Comparison of ENCODE assay signal across 17 cellular contexts in the genomic region with DNA sequence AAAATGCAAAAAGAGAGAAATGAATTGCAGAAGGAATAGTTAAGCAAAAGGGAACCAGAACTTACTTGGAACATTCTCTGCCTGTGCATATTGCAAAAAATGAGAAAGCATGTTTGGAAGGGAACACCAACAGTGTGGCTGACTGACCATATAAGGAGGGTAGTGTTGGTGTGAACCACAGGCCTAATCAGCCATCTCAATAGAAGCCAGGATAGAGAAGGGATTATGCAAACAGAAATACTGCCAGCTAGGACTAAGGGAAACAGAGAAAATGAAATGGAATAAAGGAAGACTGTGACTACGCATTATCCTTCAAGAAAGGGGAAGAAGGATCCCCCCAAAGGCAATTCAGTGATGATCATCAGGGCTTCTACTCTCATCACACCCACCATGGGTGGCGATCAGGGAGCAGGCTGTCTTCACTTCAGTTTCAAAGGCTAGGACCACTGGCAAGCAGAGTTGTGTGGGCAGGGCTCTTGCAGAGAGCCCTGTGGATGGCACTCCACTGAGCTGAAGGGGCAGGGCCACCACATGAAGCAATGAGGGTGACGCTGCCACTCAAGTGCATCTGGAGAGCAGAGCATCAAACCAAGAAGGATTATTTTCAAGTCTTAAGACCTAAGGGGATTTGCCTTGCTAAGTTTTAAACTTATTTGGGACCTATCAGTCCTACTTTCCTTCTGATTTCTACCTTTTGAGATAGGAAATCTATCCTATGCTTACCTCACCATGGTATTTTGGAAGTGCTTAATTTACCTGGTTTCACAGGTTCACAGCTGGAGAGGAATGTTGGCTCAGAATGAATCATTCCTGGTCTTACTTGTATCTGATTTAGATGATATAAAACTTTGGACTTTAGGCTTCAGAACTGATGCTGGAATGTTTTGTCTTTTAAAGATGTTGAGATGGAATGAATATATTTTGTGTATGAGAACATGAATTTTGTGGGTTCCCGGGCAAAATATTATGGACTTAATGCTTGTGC.
DNase-seq lines count a peak whose midpoint lies in the region; ATAC-seq, FAIRE-seq and TF ChIP-seq lines count a peak whose summit lies in the region.
"Had no signal": no experiment of that assay in that cellular context is flagged by ENCODE, and none has a peak within 500 bp of the region (broad histone marks: within the 10 kb centered on the region; RNA-seq: fewer than 3 reads in every experiment).

No MANE protein-coding gene starts in this region.

- no peaks in the 10 kb centered on the region for H3K79me2 ChIP-seq in smooth muscle cell (ENCODE audit: low read depth)

- no peaks in the 10 kb centered on the region for H3K9me3 ChIP-seq in smooth muscle cell (replicated peaks; ENCODE audit: low read depth)
- H3K9me3 ChIP-seq: mucosa of descending colon, SJSA1 had no signal

- no peaks in the 10 kb centered on the region for H3F3A ChIP-seq in smooth muscle cell (ENCODE audit: low read depth)

- peaks cover 5% of the 10 kb centered on the region for H4K20me1 ChIP-seq in smooth muscle cell (ENCODE audit: low read depth)

- peaks cover 14% of the 10 kb centered on the region for H3K4me1 ChIP-seq in smooth muscle cell (ENCODE audit: low read depth)

- no peak for TF ChIP-seq CTCF in dorsolateral prefrontal cortex (IDR thresholded peaks at IDR 0.05 in 54 of 56, conservative IDR thresholded peaks at IDR 0.05 in 2 of 56; ENCODE audit: low read depth in 1 of 56, partially characterized antibody in 56 of 56)
- no peak for TF ChIP-seq CTCF in smooth muscle cell (IDR thresholded peaks at IDR 0.05; ENCODE audit: borderline replicate concordance, insufficient read depth, poor library complexity, severe bottlenecking)

- H3K27ac ChIP-seq in dorsolateral prefrontal cortex (peak overlapping the region in 52 of 59 donors; percentile 6 to 81 (median 62)), temporal lobe (ENCODE audit: low read depth, low read length) (peak overlapping the region; percentile 40), smooth muscle cell (ENCODE audit: low read depth) (no peak overlapping the region)
- H3K27ac ChIP-seq: SJSA1 had no signal

- 97% methylated on average over 4 of the region's 4 CpGs for WGBS in smooth muscle cell (ENCODE audit: low lambda C conversion rate)

- no peak for TF ChIP-seq POLR2A in GM12891 (IDR thresholded peaks at IDR 0.05; ENCODE audit: low read depth, low read length)

- H3K4me3 ChIP-seq in dorsolateral prefrontal cortex, result no peak overlapping the region
- no peak overlapping the region for H3K4me3 ChIP-seq in smooth muscle cell
- H3K4me3 ChIP-seq: mucosa of descending colon, SJSA1 had no signal

- intact Hi-C loops in dorsolateral prefrontal cortex (cut with DNase I), result no loop called here

- H3K36me3 ChIP-seq in smooth muscle cell (ENCODE audit: low read depth), result no peaks in the 10 kb centered on the region

- no peaks in the 10 kb centered on the region for H3K27me3 ChIP-seq in dorsolateral prefrontal cortex
- no peaks in the 10 kb centered on the region for H3K27me3 ChIP-seq in smooth muscle cell (ENCODE audit: low read depth)
- H3K27me3 ChIP-seq: SJSA1 had no signal

- H3K4me2 ChIP-seq in smooth muscle cell, result no peak overlapping the region

- peak; percentile 66 for DNase-seq in MV-4-11 (lab: John Stamatoyannopoulos, UW)
- no peak for DNase-seq in dorsolateral prefrontal cortex
- no peak for DNase-seq in left lobe of liver (ENCODE audit: low spot score)
- DNase-seq in GM12891 (ENCODE audit: insufficient read length, low spot score), result no peak
- no peak for DNase-seq in smooth muscle cell (lab: John Stamatoyannopoulos, UW; ENCODE audit: unreplicated experiment)
- DNase-seq: activated naive CD4-positive, alpha-beta T cell treated with Interleukin-2 at 50 U/mL for 16 hours; CD4-positive, CD25-positive, alpha-beta regulatory T cell; H7; mucosa of descending colon; NCI-H2107; stimulated activated CD4-positive, alpha-beta T cell treated with anti-CD3 and anti-CD28 coated beads, Interleukin-2, amount 100 ng/mL, for 24 hours had no signal

- FAIRE-seq in GM12891 (lab: Jason Lieb, UNC), result no peak
- FAIRE-seq: G401.6 had no signal

- ATAC-seq in left lobe of liver, result peak; percentile 48
- ATAC-seq in GM19328 (IDR thresholded peaks at IDR 0.05; ENCODE audit: unreplicated experiment), result no peak
- ATAC-seq: esophagus mucosa; mucosa of descending colon; stimulated activated effector memory CD8-positive, alpha-beta T cell treated with anti-CD3 and anti-CD28 coated beads, Interleukin-12 subunit alpha, Interleukin-12 subunit beta, amount 100 ng/mL, for 72 hours had no signal

- no peak overlapping the region for H2AFZ ChIP-seq in smooth muscle cell (ENCODE audit: low read depth)

- no peak overlapping the region for H3K9ac ChIP-seq in smooth muscle cell (ENCODE audit: low read depth)

TF ChIP-seq in GM12891, 5 proteins besides CTCF, POLR2A, EP300 and RAD21:
- TF ChIP-seq POLR2AphosphoS5 (IDR thresholded peaks at IDR 0.05; ENCODE audit: low read depth, low read length) (no peak), TAF1 (IDR thresholded peaks at IDR 0.05; ENCODE audit: low read depth, low read length) (no peak), POU2F2 (IDR thresholded peaks at IDR 0.05; ENCODE audit: low read depth, low read length) (no peak), SPI1 (IDR thresholded peaks at IDR 0.05; ENCODE audit: low read depth, low read length) (no peak), PAX5 (IDR thresholded peaks at IDR 0.05; ENCODE audit: insufficient read depth, low read length, severe bottlenecking) (no peak)
